1 cellular context compared by ENCODE assay signal in genomic region chr11:117749541-117749910, GRCh38.
TF ChIP-seq lines count a peak whose summit lies in the region.

No MANE protein-coding gene starts in this region.

TF ChIP-seq in HepG2, 621 proteins besides CTCF, POLR2A, EP300 and RAD21 (continued from another document):
- TF ChIP-seq, protein P1, sequence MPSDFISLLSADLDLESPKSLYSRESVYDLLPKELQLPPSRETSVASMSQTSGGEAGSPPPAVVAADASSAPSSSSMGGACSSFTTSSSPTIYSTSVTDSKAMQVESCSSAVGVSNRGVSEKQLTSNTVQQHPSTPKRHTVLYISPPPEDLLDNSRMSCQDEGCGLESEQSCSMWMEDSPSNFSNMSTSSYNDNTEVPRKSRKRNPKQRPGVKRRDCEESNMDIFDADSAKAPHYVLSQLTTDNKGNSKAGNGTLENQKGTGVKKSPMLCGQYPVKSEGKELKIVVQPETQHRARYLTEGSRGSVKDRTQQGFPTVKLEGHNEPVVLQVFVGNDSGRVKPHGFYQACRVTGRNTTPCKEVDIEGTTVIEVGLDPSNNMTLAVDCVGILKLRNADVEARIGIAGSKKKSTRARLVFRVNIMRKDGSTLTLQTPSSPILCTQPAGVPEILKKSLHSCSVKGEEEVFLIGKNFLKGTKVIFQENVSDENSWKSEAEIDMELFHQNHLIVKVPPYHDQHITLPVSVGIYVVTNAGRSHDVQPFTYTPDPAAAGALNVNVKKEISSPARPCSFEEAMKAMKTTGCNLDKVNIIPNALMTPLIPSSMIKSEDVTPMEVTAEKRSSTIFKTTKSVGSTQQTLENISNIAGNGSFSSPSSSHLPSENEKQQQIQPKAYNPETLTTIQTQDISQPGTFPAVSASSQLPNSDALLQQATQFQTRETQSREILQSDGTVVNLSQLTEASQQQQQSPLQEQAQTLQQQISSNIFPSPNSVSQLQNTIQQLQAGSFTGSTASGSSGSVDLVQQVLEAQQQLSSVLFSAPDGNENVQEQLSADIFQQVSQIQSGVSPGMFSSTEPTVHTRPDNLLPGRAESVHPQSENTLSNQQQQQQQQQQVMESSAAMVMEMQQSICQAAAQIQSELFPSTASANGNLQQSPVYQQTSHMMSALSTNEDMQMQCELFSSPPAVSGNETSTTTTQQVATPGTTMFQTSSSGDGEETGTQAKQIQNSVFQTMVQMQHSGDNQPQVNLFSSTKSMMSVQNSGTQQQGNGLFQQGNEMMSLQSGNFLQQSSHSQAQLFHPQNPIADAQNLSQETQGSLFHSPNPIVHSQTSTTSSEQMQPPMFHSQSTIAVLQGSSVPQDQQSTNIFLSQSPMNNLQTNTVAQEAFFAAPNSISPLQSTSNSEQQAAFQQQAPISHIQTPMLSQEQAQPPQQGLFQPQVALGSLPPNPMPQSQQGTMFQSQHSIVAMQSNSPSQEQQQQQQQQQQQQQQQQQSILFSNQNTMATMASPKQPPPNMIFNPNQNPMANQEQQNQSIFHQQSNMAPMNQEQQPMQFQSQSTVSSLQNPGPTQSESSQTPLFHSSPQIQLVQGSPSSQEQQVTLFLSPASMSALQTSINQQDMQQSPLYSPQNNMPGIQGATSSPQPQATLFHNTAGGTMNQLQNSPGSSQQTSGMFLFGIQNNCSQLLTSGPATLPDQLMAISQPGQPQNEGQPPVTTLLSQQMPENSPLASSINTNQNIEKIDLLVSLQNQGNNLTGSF (CRISPR knock-in tag; IDR thresholded peaks at IDR 0.05): no peak
- no peak for TF ChIP-seq ZNF12 (CRISPR knock-in tag; IDR thresholded peaks at IDR 0.05)
- no peak for TF ChIP-seq CBX2 (IDR thresholded peaks at IDR 0.05; ENCODE audit: low read depth, low read length)
- TF ChIP-seq CBX2 (CRISPR knock-in tag; IDR thresholded peaks at IDR 0.05; ENCODE audit: low read depth): no peak
- TF ChIP-seq HMG20A (CRISPR knock-in tag; IDR thresholded peaks at IDR 0.05; ENCODE audit: borderline replicate concordance): no peak
- TF ChIP-seq ZFP36 (IDR thresholded peaks at IDR 0.05; ENCODE audit: borderline replicate concordance, low read depth, low read length, partially characterized antibody): no peak
- TF ChIP-seq ZNF670 (CRISPR knock-in tag; IDR thresholded peaks at IDR 0.05; ENCODE audit: borderline replicate concordance): no peak
- TF ChIP-seq DNMT3B (CRISPR knock-in tag; conservative IDR thresholded peaks at IDR 0.05): 0 out of 2 replicates have a peak, but pooled peaks have one; percentile 40
- TF ChIP-seq MXD4 (CRISPR knock-in tag; IDR thresholded peaks at IDR 0.05): no peak
- TF ChIP-seq ETV6 (CRISPR knock-in tag; conservative IDR thresholded peaks at IDR 0.05): no peak
TF ChIP-seq in HepG2: peak in this region for 12.
